32 cellular contexts compared by ENCODE assay signal in genomic region chr10:131658476-131659110, GRCh38.
"Had no signal": no experiment of that assay in that cellular context is flagged by ENCODE, and none has a peak within 500 bp of the region (broad histone marks: within the 10 kb centered on the region; RNA-seq: fewer than 3 reads in every experiment).

No MANE protein-coding gene starts in this region.

- H3K36me3 ChIP-seq: ascending aorta, cardiac muscle cell, esophagus squamous epithelium, left lung, neutrophil, right lobe of liver, tibial nerve, uterus had no signal

- H3K27ac ChIP-seq: ascending aorta, cardiac muscle cell, epithelial cell of prostate, esophagus squamous epithelium, left lung, neutrophil, right lobe of liver, skin epidermis, tibial nerve, uterus, VCaP had no signal

- H3K27me3 Mint-ChIP-seq: dendritic cell treated with granulocyte-macrophage colony-stimulating factor and Interleukin-4, amounts not matched to agents 40 ng/mL and 50 ng/mL, for 4 days had no signal

- H3K4me2 ChIP-seq: SK-N-SH had no signal

- DNase-seq: activated CD4-positive, alpha-beta T cell treated with anti-CD3 and anti-CD28 coated beads for 48 hours; activated CD4-positive, alpha-beta T cell treated with anti-CD3 and anti-CD28 coated beads, Interleukin-2, amount 50 U/mL, for 48 hours; activated naive CD4-positive, alpha-beta T cell; activated T-cell treated with anti-CD3 and anti-CD28 coated beads, Interleukin-2, amount 50 U/mL, for 1 hour; esophagus squamous epithelium; kidney glomerular epithelial cell; mesendoderm; mucosa of descending colon; SK-N-SH; stimulated activated naive B cell treated with anti-CD40 and anti-IgM and Interleukin-4, amounts not matched to agents 10 μg/mL and 1 μg/mL and 100 μg/mL, for 72 hours; SW 1271; T-helper 9 cell; uterus had no signal

- H3K27me3 ChIP-seq: ascending aorta, cardiac muscle cell, right lobe of liver, uterus had no signal

- H3K9ac ChIP-seq: SK-N-SH had no signal

- FAIRE-seq: frontal cortex, TTC549 had no signal

- H3K27ac Mint-ChIP-seq: activated naive CD4-positive, alpha-beta T cell treated with anti-CD3 and anti-CD28 coated beads, Interleukin-2, amount 50 U/mL, for 72 hours; brain; dendritic cell treated with granulocyte-macrophage colony-stimulating factor and Interleukin-4, amounts not matched to agents 40 ng/mL and 50 ng/mL, for 4 days; nephron; progenitor cell of endocrine pancreas; stimulated activated naive B cell treated with anti-CD40 and anti-IgM and Interleukin-4, amounts not matched to agents 10 μg/mL and 1 μg/mL and 100 μg/mL, for 72 hours; T-helper 1 cell treated with Interleukin-12 subunit alpha and Interleukin-12 subunit beta and Interleukin-4 antibody, amounts not matched to agents 30 μg/mL and 1 μg/mL, for 36 hours had no signal

- H3K4me3 Mint-ChIP-seq: brain; dendritic cell treated with granulocyte-macrophage colony-stimulating factor and Interleukin-4, amounts not matched to agents 40 ng/mL and 50 ng/mL, for 4 days; nephron; stimulated activated naive B cell treated with anti-CD40 and anti-IgM and Interleukin-4, amounts not matched to agents 10 μg/mL and 1 μg/mL and 100 μg/mL, for 72 hours; T-helper 1 cell treated with Interleukin-12 subunit alpha and Interleukin-12 subunit beta and Interleukin-4 antibody, amounts not matched to agents 30 μg/mL and 1 μg/mL, for 36 hours had no signal

- H3K4me1 ChIP-seq: ascending aorta, left lung, right lobe of liver, tibial nerve, uterus had no signal

- H3K9me3 Mint-ChIP-seq: activated naive CD4-positive, alpha-beta T cell treated with anti-CD3 and anti-CD28 coated beads, Interleukin-2, amount 50 U/mL, for 72 hours; dendritic cell treated with granulocyte-macrophage colony-stimulating factor and Interleukin-4, amounts not matched to agents 40 ng/mL and 50 ng/mL, for 4 days; T-helper 1 cell treated with Interleukin-12 subunit alpha and Interleukin-12 subunit beta and Interleukin-4 antibody, amounts not matched to agents 30 μg/mL and 1 μg/mL, for 36 hours had no signal

- H3K4me1 Mint-ChIP-seq: stimulated activated naive B cell treated with anti-CD40 and anti-IgM and Interleukin-4, amounts not matched to agents 10 μg/mL and 1 μg/mL and 100 μg/mL, for 72 hours had no signal

- H3K4me3 ChIP-seq: ascending aorta, cardiac muscle cell, esophagus squamous epithelium, left lung, lung, mucosa of descending colon, right lobe of liver, skin epidermis, tibial nerve, uterus had no signal

- H3K9me3 ChIP-seq: ascending aorta, esophagus squamous epithelium, mucosa of descending colon, neutrophil, right lobe of liver, SK-N-SH, uterus had no signal

- H3K36me3 Mint-ChIP-seq: activated naive CD4-positive, alpha-beta T cell treated with anti-CD3 and anti-CD28 coated beads, Interleukin-2, amount 50 U/mL, for 72 hours; brain; stimulated activated naive B cell treated with anti-CD40 and anti-IgM and Interleukin-4, amounts not matched to agents 10 μg/mL and 1 μg/mL and 100 μg/mL, for 72 hours had no signal

- ATAC-seq: activated CD4-positive, CD25-positive, alpha-beta regulatory T cell treated with anti-CD3 and anti-CD28 coated beads, Interleukin-2, amount 50 U/mL, for 24 hours; activated naive CD4-positive, alpha-beta T cell treated with anti-CD3 and anti-CD28 coated beads, Interleukin-2, amount 50 U/mL, for 72 hours; left lung; mucosa of descending colon; right lobe of liver; stimulated activated naive B cell treated with anti-CD40 and anti-IgM and Interleukin-4, amounts not matched to agents 10 μg/mL and 1 μg/mL and 100 μg/mL, for 72 hours had no signal
